17 cellular contexts compared by ENCODE assay signal in genomic region chr12:109740694-109741245, GRCh38. TPM values are rescaled to one million over a fixed set of nuclear protein-coding genes. Genes with fewer than 3 reads are reported as not detected.
A peak's percentile ranks its signal among the peaks of the same experiment; 100 is the strongest.
DNase-seq lines count a peak whose midpoint lies in the region; TF ChIP-seq lines count a peak whose summit lies in the region.
"Had no signal": no experiment of that assay in that cellular context is flagged by ENCODE, and none has a peak within 500 bp of the region (broad histone marks: within the 10 kb centered on the region; RNA-seq: fewer than 3 reads in every experiment).

No MANE protein-coding gene starts in this region.

- H2BK5ac ChIP-seq in mesendoderm (ENCODE audit: low read length) = peak overlapping the region; percentile 48

- no peak for TF ChIP-seq CTCF in glutamatergic neuron (IDR thresholded peaks at IDR 0.05; ENCODE audit: partially characterized antibody, unreplicated experiment)
- no peak for TF ChIP-seq CTCF in A673 (conservative IDR thresholded peaks at IDR 0.05; ENCODE audit: low read depth, low read length)

- peak overlapping the region; percentile 5 for H3K27ac Mint-ChIP-seq in glutamatergic neuron (ENCODE audit: unreplicated experiment)

- H2BK15ac ChIP-seq in mesendoderm (replicated peaks; ENCODE audit: low read depth) = no peak overlapping the region

- H3K27me3 ChIP-seq in mesendoderm (ENCODE audit: insufficient read depth, low read length, poor library complexity) (no peaks in the 10 kb centered on the region), A673 (replicated peaks; ENCODE audit: insufficient read depth, low read depth, low read length, poor library complexity) (no peaks in the 10 kb centered on the region)

- no peaks in the 10 kb centered on the region for H3K36me3 ChIP-seq in mesendoderm (ENCODE audit: control insufficient read depth, insufficient read depth, low read length)
- H3K36me3 ChIP-seq in A673 (ENCODE audit: insufficient read depth, low read length, poor library complexity, severe bottlenecking) = no peaks in the 10 kb centered on the region

- DNase-seq in activated CD8-positive, alpha-beta memory T cell treated with anti-CD3 and anti-CD28 coated beads, Interleukin-2, amount 50 U/mL, for 4 hours = peak; percentile 3
- no peak for DNase-seq in activated CD8-positive, alpha-beta memory T cell treated with anti-CD3 and anti-CD28 coated beads, Interleukin-2, amount 50 U/mL, for 48 hours
- DNase-seq in glutamatergic neuron (peak; percentile 10), mesendoderm (peak; percentile 58), substantia nigra (lab: John Stamatoyannopoulos, UW) (no peak), A673 (ENCODE audit: low spot score) (no peak), NCI-H2107 treated with DMSO at 0.1 percent for 48 hours (lab: John Stamatoyannopoulos, UW; ENCODE audit: unreplicated experiment) (no peak)
- DNase-seq in activated CD4-positive, alpha-beta T cell treated with anti-CD3 and anti-CD28 coated beads, Interleukin-2, amount 50 U/mL, for 1 hour = no peak
- DNase-seq: activated T-cell treated with anti-CD3 and anti-CD28 coated beads, Interleukin-2, amount 50 U/mL, for 4 hours; cerebellar nuclear complex; DMS153; Karpas-422; NCI-H1105 treated with DMSO at 0.1 percent for 48 hours; NCI-H2171 treated with DMSO at 0.1 percent for 48 hours; NCI-H774 had no signal

- H3K18ac ChIP-seq in mesendoderm (ENCODE audit: low read length) = peak overlapping the region; percentile 3

- CTCF ChIA-PET in A673 (lab: Charles Lee) = no interaction called here

- no peak overlapping the region for H4K5ac ChIP-seq in mesendoderm (ENCODE audit: low read length)

- H3K56ac ChIP-seq in mesendoderm (ENCODE audit: low read length) = peak overlapping the region; percentile 66

- no TSS peak for BruUV-seq in A673 (replicated peaks; lab: Mats Ljungman, UMichigan)

- H3K27ac ChIP-seq in mesendoderm (ENCODE audit: low read depth, low read length) (peak overlapping the region; percentile 13), substantia nigra (ENCODE audit: low read depth, low read length, poor library complexity, severe bottlenecking) (peak overlapping the region; percentile 27), A673 (ENCODE audit: low read depth, low read length, poor library complexity, severe bottlenecking) (no peak overlapping the region)
- H3K27ac ChIP-seq: C4-2B, tibial nerve had no signal

- H4K8ac ChIP-seq in mesendoderm (ENCODE audit: low read depth, low read length) = no peak overlapping the region

- no peak overlapping the region for H3K4me3 Mint-ChIP-seq in glutamatergic neuron (ENCODE audit: unreplicated experiment)
- H3K4me3 Mint-ChIP-seq: activated T-cell treated with anti-CD3 and anti-CD28 coated beads, Interleukin-2, amount 50 U/mL, for 4 hours had no signal

- no peaks in the 10 kb centered on the region for H3K79me2 ChIP-seq in mesendoderm (ENCODE audit: control insufficient read depth, insufficient read depth, low read length)

- H3K4ac ChIP-seq in mesendoderm (ENCODE audit: low read depth, low read length) = peak overlapping the region; percentile 40

- H3K9ac ChIP-seq in mesendoderm (ENCODE audit: low read length) = peak overlapping the region; percentile 14

- no peaks in the 10 kb centered on the region for H3K9me3 ChIP-seq in A673 (ENCODE audit: low read depth, low read length, poor library complexity, severe bottlenecking)
- H3K9me3 ChIP-seq: tibial nerve had no signal

- no peaks in the 10 kb centered on the region for H3K36me3 Mint-ChIP-seq in glutamatergic neuron (ENCODE audit: unreplicated experiment)

- H3K4me2 ChIP-seq in mesendoderm (ENCODE audit: low read length) = no peak overlapping the region

- peaks cover 5% of the 10 kb centered on the region for H3K27me3 Mint-ChIP-seq in glutamatergic neuron (ENCODE audit: unreplicated experiment)

- H3K4me3 ChIP-seq in mesendoderm (ENCODE audit: low read length) (no peak overlapping the region), A673 (ENCODE audit: low read depth, low read length, poor library complexity, severe bottlenecking) (no peak overlapping the region)
- H3K4me3 ChIP-seq: tibial nerve had no signal

- intact Hi-C loops in A673 (cut with micrococcal nuclease; ENCODE audit: unreplicated experiment) = no loop called here

- POLR2A ChIA-PET in A673 (lab: Charles Lee; ENCODE audit: low non-redundant PET) = interaction anchor here (0.7 kb wide), 1 partner anchor 143 kb away, joined by 8 read pairs; no protein-coding TSS in a partner anchor

- peaks cover 7% of the 10 kb centered on the region for H3K79me1 ChIP-seq in mesendoderm (ENCODE audit: low read length)

- H3K9me3 Mint-ChIP-seq in glutamatergic neuron (ENCODE audit: unreplicated experiment) = peaks cover 3% of the 10 kb centered on the region
- H3K9me3 Mint-ChIP-seq: activated T-cell treated with anti-CD3 and anti-CD28 coated beads, Interleukin-2, amount 50 U/mL, for 4 hours had no signal

- peaks cover 38% of the 10 kb centered on the region for H3K4me1 ChIP-seq in mesendoderm (ENCODE audit: control insufficient read depth, low read depth, low read length)
- peaks cover 40% of the 10 kb centered on the region for H3K4me1 ChIP-seq in A673 (ENCODE audit: insufficient read depth, low read length, poor library complexity, severe bottlenecking)

- WGBS in mesendoderm (ENCODE audit: extremely low coverage, insufficient coverage, low lambda C conversion rate) = no CpG with 5 or more reads among the region's 10 CpGs

- H3K23ac ChIP-seq in mesendoderm (ENCODE audit: low read length) = peak overlapping the region; percentile 3

- H3K4me1 Mint-ChIP-seq in glutamatergic neuron (ENCODE audit: low read depth, unreplicated experiment) = peaks cover 42% of the 10 kb centered on the region

- no peak overlapping the region for H2BK120ac ChIP-seq in mesendoderm (ENCODE audit: low read depth, low read length)

- H2AK5ac ChIP-seq in mesendoderm (ENCODE audit: low read length) = peak overlapping the region; percentile 94

RNA-seq across cellular contexts. Expression of gene FAM222A, which starts 27.1 kb away (rescaled TPM):
- 18.1 TPM for total RNA-seq in glutamatergic neuron (ENCODE audit: unreplicated experiment)
- 5.4 TPM for polyA plus RNA-seq in mesendoderm (2013, experiment 1 of 2)
- polyA plus RNA-seq in mesendoderm (2013, experiment 2 of 2) = 4.8 TPM
- 3.9 and 5.5 TPM in 2 replicates for total RNA-seq in A673 (2021)

Comparison
In these comparisons a context has a peak if more than half of its experiments do, and no peak if none do; other contexts are left out.
1. DNase-seq: peak in activated CD8-positive, alpha-beta memory T cell treated with anti-CD3 and anti-CD28 coated beads, Interleukin-2, amount 50 U/mL, for 4 hours (single experiment), glutamatergic neuron (single experiment) and mesendoderm (single experiment); none in activated CD8-positive, alpha-beta memory T cell treated with anti-CD3 and anti-CD28 coated beads, Interleukin-2, amount 50 U/mL, for 48 hours (single experiment), substantia nigra (0 of 49), A673 (single experiment), NCI-H2107 treated with DMSO at 0.1 percent for 48 hours (single experiment) and activated CD4-positive, alpha-beta T cell treated with anti-CD3 and anti-CD28 coated beads, Interleukin-2, amount 50 U/mL, for 1 hour (single experiment).